In genomic region chr18:56702946-56703345, GRCh38 we compare ENCODE assay signal across 8 cellular contexts. TPM values are rescaled to one million over a fixed set of nuclear protein-coding genes. Genes with fewer than 3 reads are reported as not detected.
DNase-seq lines count a peak whose midpoint lies in the region; ATAC-seq, FAIRE-seq and TF ChIP-seq lines count a peak whose summit lies in the region.

No MANE protein-coding gene starts in this region.

- H3K9me1 ChIP-seq in K562 (ENCODE audit: control insufficient read depth, insufficient read depth, low read length) = no peaks in the 10 kb centered on the region

- H2AFZ ChIP-seq in K562 (ENCODE audit: low read depth, low read length) = no peak overlapping the region

- TF ChIP-seq POLR2A in K562 (conservative IDR thresholded peaks at IDR 0.05) = no peak
- no peak for TF ChIP-seq POLR2A in right lobe of liver (IDR thresholded peaks at IDR 0.05)

- no peaks in the 10 kb centered on the region for H4K20me1 ChIP-seq in K562 (replicated peaks; ENCODE audit: control insufficient read depth, insufficient read depth, low read length)

- TF ChIP-seq CTCF in K562 (IDR thresholded peaks at IDR 0.05 in 2 of 3, conservative IDR thresholded peaks at IDR 0.05 in 1 of 3; ENCODE audit: insufficient read depth in 2 of 3, low read depth in 1 of 3, low read length in 3 of 3) (peak; percentile 18 to 57 (median 45); a peak in 3 of 6 replicates), right lobe of liver (IDR thresholded peaks at IDR 0.05) (peak; percentile 36 to 56 (median 48))

- FAIRE-seq in GM19239 (lab: Jason Lieb, UNC) (peak; percentile 61), K562 (lab: Jason Lieb, UNC) (peak; percentile 69)

- no TSS peak for BruUV-seq in K562 (replicated peaks; lab: Mats Ljungman, UMichigan)

- ATAC-seq in K562 (0 out of 3 replicates have a peak, but pooled peaks have one; percentile 37), right lobe of liver (peak; percentile 72 to 85 (median 78)), GM21529 (IDR thresholded peaks at IDR 0.05; ENCODE audit: unreplicated experiment) (no peak), GM19467 (IDR thresholded peaks at IDR 0.05; ENCODE audit: unreplicated experiment) (no peak)

- DNase-seq in COR-L47 (lab: John Stamatoyannopoulos, UW) = peak; percentile 70
- DNase-seq in GM19239 (ENCODE audit: insufficient read length, low spot score) = peak; percentile 9
- DNase-seq in NCI-H460 (ENCODE audit: extremely low read depth, low read depth) = peak; percentile 24
- DNase-seq in K562 (ENCODE audit: extremely low read depth in 1 of 4, low spot score in 3 of 4) = peak; percentile 11 to 47 (median 12)
- DNase-seq in right lobe of liver = no peak
- DNase-seq in epidermal melanocyte (ENCODE audit: insufficient read length, low spot score) = no peak

- H3K27me3 ChIP-seq in K562 (ENCODE audit: control insufficient read depth in 2 of 2, insufficient read depth in 2 of 2, low read length in 2 of 2) (no peaks in the 10 kb centered on the region), right lobe of liver (no peaks in the 10 kb centered on the region)

- intact Hi-C loops in K562 (cut with micrococcal nuclease) = loop anchor here (5.0 kb wide), 1 partner anchor 56 kb away; no protein-coding TSS in a partner anchor
- intact Hi-C loops in right lobe of liver (cut with DNase I) = no loop called here

- H3K27ac ChIP-seq in K562 (ENCODE audit: extremely low read depth, low read depth, low read length) (no peak overlapping the region), right lobe of liver (no peak overlapping the region)

- H3K4me1 ChIP-seq in K562 (replicated peaks in 1 of 2; ENCODE audit: control insufficient read depth in 2 of 2, insufficient read depth in 2 of 2, low read length in 2 of 2) = no peaks in the 10 kb centered on the region
- no peaks in the 10 kb centered on the region for H3K4me1 ChIP-seq in right lobe of liver

- no peak overlapping the region for H3K4me2 ChIP-seq in K562 (ENCODE audit: insufficient read depth, low read length)

- H3K9me3 ChIP-seq in K562 (replicated peaks; ENCODE audit: control insufficient read depth, insufficient read depth, low read depth, low read length) = no peaks in the 10 kb centered on the region
- no peaks in the 10 kb centered on the region for H3K9me3 ChIP-seq in right lobe of liver

- CTCF ChIA-PET in K562 (lab: Yijun Ruan, JAX; ENCODE audit: low intra/inter-chr PET ratio) = interaction anchor here (0.7 kb wide), 1 partner anchor 292 kb away, joined by 3 read pairs; no protein-coding TSS in a partner anchor

- no peaks in the 10 kb centered on the region for H3K79me2 ChIP-seq in K562 (ENCODE audit: control insufficient read depth, insufficient read depth, low read length)

- TF ChIP-seq RAD21 in K562 (CRISPR knock-in tag; conservative IDR thresholded peaks at IDR 0.05 in 1 of 2, IDR thresholded peaks at IDR 0.05 in 1 of 2) = peak; percentile 23 to 43; a peak in 2 of 4 replicates

- no peak overlapping the region for H3K9ac ChIP-seq in K562 (ENCODE audit: insufficient read depth in 1 of 2, low read depth in 2 of 2, low read length in 2 of 2)

- POLR2A ChIA-PET in K562 (lab: Yijun Ruan, JAX) = no interaction called here

- no peak for TF ChIP-seq EP300 in K562 (IDR thresholded peaks at IDR 0.05; ENCODE audit: low read length)

- H3K36me3 ChIP-seq in K562 (ENCODE audit: control insufficient read depth, insufficient read depth, low read length) (no peaks in the 10 kb centered on the region), right lobe of liver (peaks cover 0 to 2% (median 0%) of the 10 kb centered on the region in 4 donors)

- 9% methylated on average over 5 of the region's 5 CpGs for WGBS in K562 (ENCODE audit: insufficient coverage, low coverage, missing lambda C conversion rate)
- WGBS in right lobe of liver (ENCODE audit: insufficient coverage, low coverage, low lambda C conversion rate, missing lambda C conversion rate) = 29% methylated on average over 5 of the region's 5 CpGs

- in situ Hi-C loops in K562 (cut with MboI) = no loop called here

- no peak overlapping the region for H3K4me3 ChIP-seq in K562
- no peak overlapping the region for H3K4me3 ChIP-seq in right lobe of liver

TF ChIP-seq in K562, 482 proteins besides CTCF, POLR2A, EP300 and RAD21:
- TF ChIP-seq TFE3 (CRISPR knock-in tag; IDR thresholded peaks at IDR 0.05) (peak; percentile 18; the same call in 1 of the 2 replicates), ARID3A (IDR thresholded peaks at IDR 0.05; ENCODE audit: borderline replicate concordance, low read depth, low read length) (0 out of 2 replicates have a peak, but pooled peaks have one; percentile 11), TOE1 (IDR thresholded peaks at IDR 0.05; ENCODE audit: borderline replicate concordance) (no peak), TOE1 (CRISPR knock-in tag; IDR thresholded peaks at IDR 0.05; ENCODE audit: borderline replicate concordance, low read depth) (no peak), ZBTB43 (CRISPR knock-in tag; IDR thresholded peaks at IDR 0.05) (no peak), CREM (IDR thresholded peaks at IDR 0.05; ENCODE audit: low read depth) (no peak)
TF ChIP-seq in K562: peak in this region for 2.

RNA-seq across cellular contexts. Expression of gene WDR7, which starts 51.8 kb away (rescaled TPM):
- total RNA-seq in NCI-H460 (2014; rRNA removed; shearing (Covaris generic)) = 5.1 and 9.9 TPM in 2 replicates
- 1.8 and 6.0 TPM in 2 replicates for polyA plus RNA-seq in NCI-H460 (2014; cell fraction: nucleus; rRNA removed)
- total RNA-seq in K562 (2011; cell fraction: chromatin; rRNA removed; ENCODE audit: low replicate concordance) = 31.4 and 76.2 TPM in 2 replicates
- 10.5 and 11.4 TPM in 2 replicates for total RNA-seq in K562 (2011; cell fraction: nucleolus; rRNA removed)
- 25.4 and 27.6 TPM in 2 replicates for total RNA-seq in K562 (2011; cell fraction: nucleoplasm; rRNA removed)
- total RNA-seq in K562 (2014; rRNA removed) (6.9 and 7.5 TPM in 2 replicates), K562 (2014; rRNA removed; fragmentation: Illumina TruSeq; extraction: Trizol) (9.4 and 9.6 TPM in 2 replicates), K562 (2015; rRNA removed; fragmentation: Illumina TruSeq; extraction: Trizol) (9.0 and 11.0 TPM in 2 replicates), K562 (2021) (6.6 and 7.4 TPM in 2 replicates), right lobe of liver (10 to 100 TPM; 10.4 to 18.8 (median 15.3) TPM)
- polyA plus RNA-seq in K562 (2011; rRNA removed) (2.7 and 5.3 TPM in 2 replicates), K562 (2014; fragmentation: Illumina TruSeq; extraction: Trizol) (3.9 and 4.6 TPM in 2 replicates), K562 (2014; fragmentation: Nextera tagmentation; extraction: Ambion mirVana) (1 to 10 TPM; 1.4 to 2.1 TPM), K562 (2014; rRNA removed) (2.1 and 4.9 TPM in 2 replicates)
- polyA plus RNA-seq in K562 (2011; cell fraction: cytosol; rRNA removed) = 2.6 and 4.7 TPM in 2 replicates
- polyA plus RNA-seq in K562 (2011; cell fraction: nucleus; rRNA removed) = 6.2 and 9.5 TPM in 2 replicates
- 4.0 and 5.5 TPM in 2 replicates for polyA plus RNA-seq in K562 (2012)
- polyA minus RNA-seq in K562 (2011; rRNA and poly(A)+ RNA removed) = 39.9 and 46.8 TPM in 2 replicates
- 3.0 and 7.3 TPM in 2 replicates for polyA minus RNA-seq in K562 (2011; cell fraction: cytosol; rRNA and poly(A)+ RNA removed)
- 24.4 and 36.3 TPM in 2 replicates for polyA minus RNA-seq in K562 (2011; cell fraction: nucleus; rRNA and poly(A)+ RNA removed)

Comparison
In these comparisons a context has a peak if more than half of its experiments do, and no peak if none do; other contexts are left out.
1. DNase-seq: peak in COR-L47 (single experiment), GM19239 (single experiment), NCI-H460 (single experiment) and K562 (4 of 4); none in right lobe of liver (0 of 3) and epidermal melanocyte (single experiment).
2. ATAC-seq: peak in K562 (single experiment) and right lobe of liver (4 of 4); none in GM21529 (single experiment) and GM19467 (single experiment).